11 cellular contexts compared by ENCODE assay signal in the genomic region with DNA sequence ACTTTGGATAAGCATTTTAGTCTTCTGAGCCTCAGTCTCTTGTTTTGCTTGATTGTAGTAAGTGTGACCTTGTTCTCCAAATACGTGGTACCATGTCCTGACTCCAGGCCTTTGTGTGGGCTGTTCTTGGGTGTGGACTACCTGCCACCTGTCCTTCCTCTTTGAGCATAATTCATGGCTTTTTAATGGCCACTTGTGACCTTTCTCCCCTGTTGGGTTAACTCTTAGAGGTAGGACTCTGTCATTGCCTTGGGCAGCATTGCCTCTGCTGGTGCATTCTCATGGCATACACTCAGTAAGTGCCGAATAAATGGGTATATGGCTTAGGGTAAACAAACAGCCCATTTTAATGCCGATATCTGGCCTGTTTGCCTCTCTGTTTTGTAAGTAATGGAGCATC. TPM values are rescaled to one million over a fixed set of nuclear protein-coding genes. Genes with fewer than 3 reads are reported as not detected.
A peak's percentile ranks its signal among the peaks of the same experiment; 100 is the strongest.
DNase-seq lines count a peak whose midpoint lies in the region; ATAC-seq and TF ChIP-seq lines count a peak whose summit lies in the region.
"Had no signal": no experiment of that assay in that cellular context is flagged by ENCODE, and none has a peak within 500 bp of the region (broad histone marks: within the 10 kb centered on the region; RNA-seq: fewer than 3 reads in every experiment).

No MANE protein-coding gene starts in this region.

- H3K4me3 Mint-ChIP-seq in activated naive CD4-positive, alpha-beta T cell treated with anti-CD3 and anti-CD28 coated beads for 36 hours: peak overlapping the region; percentile 39
- H3K4me3 Mint-ChIP-seq: CD8-positive, alpha-beta T cell had no signal

- H3K9me3 ChIP-seq in colonic mucosa: no peaks in the 10 kb centered on the region
- H3K9me3 ChIP-seq in transverse colon: no peaks in the 10 kb centered on the region

- H3K9ac ChIP-seq in colonic mucosa (ENCODE audit: low read depth in 2 of 2, low read length in 2 of 2): peak overlapping the region in 1 of 2 donors; percentile 14

- no peak for TF ChIP-seq POLR2A in transverse colon (IDR thresholded peaks at IDR 0.05)

- H3K27ac ChIP-seq in colonic mucosa (peak overlapping the region; percentile 55), transverse colon (peak overlapping the region; percentile 94 to 99 (median 98))

- H3K9me3 Mint-ChIP-seq in activated naive CD4-positive, alpha-beta T cell treated with anti-CD3 and anti-CD28 coated beads for 36 hours: no peaks in the 10 kb centered on the region
- H3K9me3 Mint-ChIP-seq in activated naive CD4-positive, alpha-beta T cell treated with anti-CD3 and anti-CD28 coated beads, Interleukin-2, amount 50 U/mL, for 72 hours: no peaks in the 10 kb centered on the region
- H3K9me3 Mint-ChIP-seq: CD8-positive, alpha-beta T cell had no signal

- H3K4me1 ChIP-seq in colonic mucosa (peaks cover 8% of the 10 kb centered on the region), transverse colon (peaks cover 13 to 62% (median 43%) of the 10 kb centered on the region in 4 donors)

- no peaks in the 10 kb centered on the region for H3K27me3 Mint-ChIP-seq in activated naive CD4-positive, alpha-beta T cell treated with anti-CD3 and anti-CD28 coated beads for 36 hours (ENCODE audit: low read depth)

- H3K4me3 ChIP-seq in colonic mucosa: no peak overlapping the region
- no peak overlapping the region for H3K4me3 ChIP-seq in transverse colon

- H3K27ac Mint-ChIP-seq in activated naive CD4-positive, alpha-beta T cell treated with anti-CD3 and anti-CD28 coated beads for 36 hours: peak overlapping the region; percentile 50
- H3K27ac Mint-ChIP-seq in activated naive CD4-positive, alpha-beta T cell treated with anti-CD3 and anti-CD28 coated beads, Interleukin-2, amount 50 U/mL, for 72 hours: no peak overlapping the region
- H3K27ac Mint-ChIP-seq: CD8-positive, alpha-beta T cell had no signal

- 63 to 100% methylated on average over 1 to 3 of the region's 3 CpGs for WGBS in transverse colon (ENCODE audit: low coverage in 1 of 2), 2 donors

- peaks cover 17% of the 10 kb centered on the region for H3K36me3 Mint-ChIP-seq in activated naive CD4-positive, alpha-beta T cell treated with anti-CD3 and anti-CD28 coated beads for 36 hours (ENCODE audit: low read depth)
- peaks cover 13 to 29% of the 10 kb centered on the region in 2 donors for H3K36me3 Mint-ChIP-seq in activated naive CD4-positive, alpha-beta T cell treated with anti-CD3 and anti-CD28 coated beads, Interleukin-2, amount 50 U/mL, for 72 hours

- in situ Hi-C loops in transverse colon (cut with MboI; ENCODE audit: low pct_ligation_motif_present in 1 of 4, low pct_unique_long_range_greater_than_20kb in 1 of 4, low sequenced_read_pairs in 3 of 4): no loop called here

- intact Hi-C loops in activated naive CD4-positive, alpha-beta T cell treated with anti-CD3 and anti-CD28 coated beads for 36 hours (cut with micrococcal nuclease): loop anchor here (5.0 to 10.0 kb wide), 5 partner anchors 368 to 1091 kb away; a partner anchor contains a TSS
- intact Hi-C loops in colonic mucosa (cut with DNase I): no loop called here
- intact Hi-C loops in transverse colon (cut with DNase I; ENCODE audit: low total_unique reads): no loop called here

- TF ChIP-seq CTCF in colonic mucosa (IDR thresholded peaks at IDR 0.05) (no peak), transverse colon (IDR thresholded peaks at IDR 0.05) (no peak)

- ATAC-seq in activated naive CD4-positive, alpha-beta T cell treated with anti-CD3 and anti-CD28 coated beads, Interleukin-2, amount 50 U/mL, for 72 hours: no peak
- ATAC-seq in HG03159 (IDR thresholded peaks at IDR 0.05; ENCODE audit: unreplicated experiment) (no peak), HG02678 (IDR thresholded peaks at IDR 0.05; ENCODE audit: unreplicated experiment) (no peak)
- ATAC-seq: CD8-positive, alpha-beta T cell had no signal

- H3K27me3 ChIP-seq in colonic mucosa: no peaks in the 10 kb centered on the region
- no peaks in the 10 kb centered on the region for H3K27me3 ChIP-seq in transverse colon

- H3K4me1 Mint-ChIP-seq in activated naive CD4-positive, alpha-beta T cell treated with anti-CD3 and anti-CD28 coated beads for 36 hours (ENCODE audit: low read depth): peaks cover 41% of the 10 kb centered on the region

- DNase-seq in activated naive CD4-positive, alpha-beta T cell treated with anti-CD3 and anti-CD28 coated beads for 36 hours: no peak
- DNase-seq in activated naive CD4-positive, alpha-beta T cell treated with anti-CD3 and anti-CD28 coated beads, Interleukin-2, amount 50 U/mL, for 72 hours (ENCODE audit: low spot score in 2 of 2): no peak
- DNase-seq in NCI-H774 (lab: John Stamatoyannopoulos, UW): peak; percentile 58
- DNase-seq in colonic mucosa: no peak
- peak; percentile 31 for DNase-seq in transverse colon
- DNase-seq in NCI-H1694 (lab: John Stamatoyannopoulos, UW): no peak
- DNase-seq: CD8-positive, alpha-beta T cell; NCI-H2081; RPMI8226 had no signal

- no peak for TF ChIP-seq EP300 in transverse colon (IDR thresholded peaks at IDR 0.05; ENCODE audit: low read depth)

- CTCF ChIA-PET in activated naive CD4-positive, alpha-beta T cell treated with anti-CD3 and anti-CD28 coated beads for 36 hours (lab: Charles Lee): interaction anchor here (1.0 to 5.4 kb wide), 2 partner anchors 12 to 25 kb away, joined by 3 to 43 read pairs; no protein-coding TSS in a partner anchor

- no peaks in the 10 kb centered on the region for H3K36me3 ChIP-seq in colonic mucosa
- H3K36me3 ChIP-seq in transverse colon: no peaks in the 10 kb centered on the region

RNA-seq across cellular contexts. Expression of a gene that starts 3.0 kb away (rescaled TPM):
- 100 to 1,000 TPM; 246 to 250 TPM for total RNA-seq in activated naive CD4-positive, alpha-beta T cell treated with anti-CD3 and anti-CD28 coated beads for 36 hours
- total RNA-seq in activated naive CD4-positive, alpha-beta T cell treated with anti-CD3 and anti-CD28 coated beads, Interleukin-2, amount 50 U/mL, for 72 hours: 100 to 1,000 TPM; 233 to 254 TPM
- total RNA-seq in colonic mucosa (100 to 1,000 TPM in 1 of 2 donors, 10 to 100 TPM in 1; 80.1 to 176 TPM), transverse colon (100 to 1,000 TPM in 3 of 4 donors, 10 to 100 TPM in 1; 78.4 to 591 (median 158) TPM)

RNA-seq across cellular contexts. Expression of a gene that starts 18.3 kb away (rescaled TPM):
- 10 to 100 TPM; 36.3 to 40.5 TPM for total RNA-seq in activated naive CD4-positive, alpha-beta T cell treated with anti-CD3 and anti-CD28 coated beads for 36 hours
- total RNA-seq in activated naive CD4-positive, alpha-beta T cell treated with anti-CD3 and anti-CD28 coated beads, Interleukin-2, amount 50 U/mL, for 72 hours: 10 to 100 TPM; 28.3 to 45.2 TPM
- total RNA-seq in colonic mucosa (100 to 1,000 TPM in 1 of 2 donors, 10 to 100 TPM in 1; 76.2 to 139 TPM), transverse colon (100 to 1,000 TPM; 173 to 469 (median 243) TPM)

Comparison
In these comparisons a context has a peak if more than half of its experiments do, and no peak if none do; other contexts are left out.
1. DNase-seq: peak in NCI-H774 (single experiment) and transverse colon (single experiment); none in activated naive CD4-positive, alpha-beta T cell treated with anti-CD3 and anti-CD28 coated beads for 36 hours (single experiment), activated naive CD4-positive, alpha-beta T cell treated with anti-CD3 and anti-CD28 coated beads, Interleukin-2, amount 50 U/mL, for 72 hours (0 of 2), colonic mucosa (single experiment) and NCI-H1694 (single experiment).